26 cellular contexts compared by ENCODE assay signal in genomic region chr18:51721388-51721787, GRCh38.
"Had no signal": no experiment of that assay in that cellular context is flagged by ENCODE, and none has a peak within 500 bp of the region (broad histone marks: within the 10 kb centered on the region; RNA-seq: fewer than 3 reads in every experiment).

No MANE protein-coding gene starts in this region.

- H3K27me3 Mint-ChIP-seq: effector memory CD8-positive, alpha-beta T cell; progenitor cell of endocrine pancreas; stimulated activated naive B cell treated with anti-CD40 and anti-IgM and Interleukin-4, amounts not matched to agents 10 μg/mL and 1 μg/mL and 100 μg/mL, for 72 hours; stimulated activated naive CD8-positive, alpha-beta T cell treated with anti-CD3 and anti-CD28 coated beads, Interleukin-15, amount 100 ng/mL, for 72 hours had no signal

- H3K9ac ChIP-seq: neural progenitor cell, parathyroid adenoma had no signal

- H2AFZ ChIP-seq: neural progenitor cell, parathyroid adenoma had no signal

- H3K27ac ChIP-seq: esophagus squamous epithelium, heart right ventricle, left lung, neural progenitor cell, parathyroid adenoma, right lobe of liver, suprapubic skin, transverse colon, upper lobe of right lung, uterus had no signal

- DNase-seq: effector memory CD8-positive, alpha-beta T cell; erythroblast; esophagus squamous epithelium; foreskin melanocyte; glutamatergic neuron; heart right ventricle; hippocampal formation; left cardiac atrium; left lung; mesenchymal stem cell; naive thymus-derived CD4-positive, alpha-beta T cell; right lobe of liver; small intestine; stimulated activated CD4-positive, alpha-beta T cell treated with anti-CD3 and anti-CD28 coated beads, Interleukin-15, amount 100 ng/mL, for 24 hours; stimulated activated CD4-positive, alpha-beta T cell treated with anti-CD3 and anti-CD28 coated beads, Interleukin-2, amount 100 ng/mL, for 48 hours; stimulated activated naive B cell treated with anti-CD40 and anti-IgM and Interleukin-4, amounts not matched to agents 10 μg/mL and 1 μg/mL and 100 μg/mL, for 72 hours; stimulated activated naive CD8-positive, alpha-beta T cell treated with anti-CD3 and anti-CD28 coated beads, Interleukin-15, amount 100 ng/mL, for 72 hours; transverse colon; upper lobe of right lung; uterus had no signal

- H3K4me3 Mint-ChIP-seq: effector memory CD8-positive, alpha-beta T cell; mesothelial cell of epicardium; naive thymus-derived CD4-positive, alpha-beta T cell; nephron; neural progenitor cell; stimulated activated naive B cell treated with anti-CD40 and anti-IgM and Interleukin-4, amounts not matched to agents 10 μg/mL and 1 μg/mL and 100 μg/mL, for 72 hours; stimulated activated naive CD8-positive, alpha-beta T cell treated with anti-CD3 and anti-CD28 coated beads, Interleukin-15, amount 100 ng/mL, for 72 hours had no signal

- H3K27ac Mint-ChIP-seq: effector memory CD8-positive, alpha-beta T cell; mesothelial cell of epicardium; naive thymus-derived CD4-positive, alpha-beta T cell; neural progenitor cell; progenitor cell of endocrine pancreas; stimulated activated naive B cell treated with anti-CD40 and anti-IgM and Interleukin-4, amounts not matched to agents 10 μg/mL and 1 μg/mL and 100 μg/mL, for 72 hours; stimulated activated naive CD8-positive, alpha-beta T cell treated with anti-CD3 and anti-CD28 coated beads, Interleukin-15, amount 100 ng/mL, for 72 hours had no signal

- H3K4me1 Mint-ChIP-seq: mesothelial cell of epicardium; naive thymus-derived CD4-positive, alpha-beta T cell; nephron; stimulated activated naive B cell treated with anti-CD40 and anti-IgM and Interleukin-4, amounts not matched to agents 10 μg/mL and 1 μg/mL and 100 μg/mL, for 72 hours; stimulated activated naive CD8-positive, alpha-beta T cell treated with anti-CD3 and anti-CD28 coated beads, Interleukin-15, amount 100 ng/mL, for 72 hours had no signal

- H3K4me2 ChIP-seq: neural progenitor cell had no signal

- H3K36me3 Mint-ChIP-seq: mesothelial cell of epicardium; naive thymus-derived CD4-positive, alpha-beta T cell; neural progenitor cell; stimulated activated naive B cell treated with anti-CD40 and anti-IgM and Interleukin-4, amounts not matched to agents 10 μg/mL and 1 μg/mL and 100 μg/mL, for 72 hours had no signal

- H3K27me3 ChIP-seq: esophagus squamous epithelium, heart right ventricle, left lung, neural progenitor cell, right lobe of liver, suprapubic skin, transverse colon, upper lobe of right lung, uterus had no signal

- ATAC-seq: effector memory CD8-positive, alpha-beta T cell; heart right ventricle; left cardiac atrium; left lung; naive thymus-derived CD4-positive, alpha-beta T cell; stimulated activated naive B cell treated with anti-CD40 and anti-IgM and Interleukin-4, amounts not matched to agents 10 μg/mL and 1 μg/mL and 100 μg/mL, for 72 hours; stimulated activated naive CD8-positive, alpha-beta T cell treated with anti-CD3 and anti-CD28 coated beads, Interleukin-15, amount 100 ng/mL, for 72 hours; upper lobe of right lung had no signal

- H3K9me3 ChIP-seq: esophagus squamous epithelium, heart right ventricle, left lung, right lobe of liver, suprapubic skin, transverse colon, upper lobe of right lung, uterus had no signal

- H3K79me2 ChIP-seq: parathyroid adenoma had no signal

- H3K9me3 Mint-ChIP-seq: effector memory CD8-positive, alpha-beta T cell; mesothelial cell of epicardium; nephron; neural progenitor cell; stimulated activated naive B cell treated with anti-CD40 and anti-IgM and Interleukin-4, amounts not matched to agents 10 μg/mL and 1 μg/mL and 100 μg/mL, for 72 hours; stimulated activated naive CD8-positive, alpha-beta T cell treated with anti-CD3 and anti-CD28 coated beads, Interleukin-15, amount 100 ng/mL, for 72 hours had no signal

- H3K4me3 ChIP-seq: esophagus squamous epithelium, heart right ventricle, left lung, neural progenitor cell, right lobe of liver, suprapubic skin, transverse colon, upper lobe of right lung, uterus had no signal

- H3K4me1 ChIP-seq: esophagus squamous epithelium, heart right ventricle, left lung, neural progenitor cell, parathyroid adenoma, right lobe of liver, suprapubic skin, transverse colon, upper lobe of right lung, uterus had no signal

- H3K36me3 ChIP-seq: esophagus squamous epithelium, heart right ventricle, left lung, neural progenitor cell, right lobe of liver, suprapubic skin, transverse colon, upper lobe of right lung, uterus had no signal
